In the genomic region with DNA sequence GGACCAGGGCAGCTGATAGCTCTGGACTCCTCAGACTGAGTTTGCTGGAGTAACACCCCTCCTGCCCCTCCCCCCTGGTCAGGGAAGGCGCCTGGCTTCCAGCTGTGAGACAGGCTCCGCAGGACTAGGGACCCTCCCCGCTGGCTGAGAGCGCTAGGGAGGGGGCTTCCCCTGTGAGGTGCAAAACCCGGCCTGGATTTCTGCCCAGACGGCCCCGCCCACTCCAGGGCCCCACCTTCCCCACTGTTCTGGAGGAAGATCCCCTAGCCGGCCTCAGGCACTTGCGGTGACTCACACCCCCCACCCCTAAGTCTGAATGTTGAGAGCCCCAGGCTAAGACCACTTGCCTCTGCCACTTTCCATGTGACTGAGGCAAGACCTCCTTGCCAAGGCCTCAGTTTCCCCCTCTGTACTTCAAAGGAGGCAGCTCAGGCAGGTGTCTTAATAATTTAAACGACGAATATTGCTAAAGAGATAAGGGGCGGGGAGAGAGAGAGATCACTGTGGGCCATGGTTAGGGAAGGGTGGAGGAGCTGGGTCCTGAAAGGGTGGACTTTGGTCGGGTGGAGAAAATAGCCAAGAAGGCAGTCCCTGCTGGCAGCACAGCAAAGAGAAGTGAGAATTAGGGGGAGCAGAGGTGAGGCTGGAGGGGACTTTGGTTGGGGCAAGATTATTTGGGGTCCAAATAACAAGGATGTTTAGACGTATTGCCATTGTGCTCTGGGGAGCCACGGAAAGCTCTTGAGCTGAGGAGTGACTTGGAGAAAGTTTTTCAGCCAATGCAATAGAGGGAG, we compare ENCODE assay signal across 8 cellular contexts. TPM values are rescaled to one million over a fixed set of nuclear protein-coding genes. Genes with fewer than 3 reads are reported as not detected.
A peak's percentile ranks its signal among the peaks of the same experiment; 100 is the strongest.
DNase-seq lines count a peak whose midpoint lies in the region; ATAC-seq, FAIRE-seq and TF ChIP-seq lines count a peak whose summit lies in the region.

No MANE protein-coding gene starts in this region.

- no peak for TF ChIP-seq CTCF in right atrium auricular region (IDR thresholded peaks at IDR 0.05)

- H3K36me3 ChIP-seq in right atrium auricular region (no peaks in the 10 kb centered on the region), skeletal muscle tissue (ENCODE audit: control insufficient read depth in 3 of 3, insufficient read depth in 3 of 3, low read length in 3 of 3) (no peaks in the 10 kb centered on the region)

- H3K27me3 ChIP-seq in right atrium auricular region = no peaks in the 10 kb centered on the region
- no peaks in the 10 kb centered on the region for H3K27me3 ChIP-seq in skeletal muscle tissue (ENCODE audit: control insufficient read depth in 3 of 3, insufficient read depth in 3 of 3, low read length in 3 of 3)

- peak overlapping the region in 2 of 3 donors; percentile 33 to 72 for H3K9ac ChIP-seq in skeletal muscle tissue (ENCODE audit: low read depth in 1 of 3, low read length in 3 of 3)

- no peak for ATAC-seq in GM18870 (IDR thresholded peaks at IDR 0.05; ENCODE audit: unreplicated experiment)

- H3K9me3 ChIP-seq in right atrium auricular region (no peaks in the 10 kb centered on the region), skeletal muscle tissue (ENCODE audit: control insufficient read depth in 3 of 3, low read length in 3 of 3) (no peaks in the 10 kb centered on the region)

- FAIRE-seq in HTR-8/SVneo (lab: Jason Lieb, UNC) = no peak

- H3K4me1 ChIP-seq in right atrium auricular region (peaks cover 0 to 81% of the 10 kb centered on the region in 2 donors), skeletal muscle tissue (ENCODE audit: control insufficient read depth in 3 of 3, insufficient read depth in 3 of 3, low read length in 3 of 3) (peaks cover 60 to 75% (median 71%) of the 10 kb centered on the region in 3 donors)

- DNase-seq in Ammon's horn (ENCODE audit: low spot score) (peak; percentile 51), HTR-8/SVneo (ENCODE audit: insufficient read length, low spot score) (peak; percentile 62), SW480 (ENCODE audit: low spot score) (peak; percentile 33), right atrium auricular region (ENCODE audit: low spot score) (no peak), MV-4-11 (lab: John Stamatoyannopoulos, UW) (no peak), AG08396 (ENCODE audit: low spot score) (no peak)

- H3K4me3 ChIP-seq in right atrium auricular region (peak overlapping the region in 1 of 2 donors; percentile 64), skeletal muscle tissue (ENCODE audit: low read length in 3 of 3) (peak overlapping the region in 2 of 3 donors; percentile 62 to 68)

- H3K27ac ChIP-seq in right atrium auricular region = peak overlapping the region; percentile 74 to 80
- H3K27ac ChIP-seq in skeletal muscle tissue (ENCODE audit: low read depth, low read length) = peak overlapping the region; percentile 43

RNA-seq across cellular contexts. Expression of gene DAB2IP, which starts 1.0 kb away (rescaled TPM):
- total RNA-seq in right atrium auricular region (10 to 100 TPM; 38.0 to 47.0 TPM), skeletal muscle tissue (12.5 TPM)

Comparison
In these comparisons a context has a peak if more than half of its experiments do, and no peak if none do; other contexts are left out.
1. DNase-seq: peak in Ammon's horn (single experiment), HTR-8/SVneo (single experiment) and SW480 (single experiment); none in right atrium auricular region (single experiment), MV-4-11 (single experiment) and AG08396 (single experiment).